In genomic region chr3:139173372-139174108, GRCh38 we compare ENCODE assay signal across 8 cellular contexts.
DNase-seq lines count a peak whose midpoint lies in the region; TF ChIP-seq lines count a peak whose summit lies in the region.

No MANE protein-coding gene starts in this region.

- H3K4me3 ChIP-seq in BLaER1 (peak overlapping the region; percentile 9; the same call in 1 of the 2 replicates), esophagus squamous epithelium (peak overlapping the region; percentile 18 to 57 (median 34)), ovary (peak overlapping the region; percentile 27)

- H4K20me1 ChIP-seq in BLaER1, result no peaks in the 10 kb centered on the region

- peak overlapping the region; percentile 63 for H3K4me2 ChIP-seq in BLaER1

- H3K27me3 Mint-ChIP-seq in activated CD4-positive, alpha-beta memory T cell treated with anti-CD3 and anti-CD28 coated beads, Interleukin-2, amount 10 ng/mL, durations not matched to agents 7 days and 5 days, result peaks cover 30% of the 10 kb centered on the region

- H3K9me3 Mint-ChIP-seq in activated CD4-positive, alpha-beta memory T cell treated with anti-CD3 and anti-CD28 coated beads, Interleukin-2, amount 10 ng/mL, durations not matched to agents 7 days and 5 days, result no peaks in the 10 kb centered on the region

- no peak for TF ChIP-seq POLR2A in esophagus squamous epithelium (IDR thresholded peaks at IDR 0.05)
- no peak for TF ChIP-seq POLR2A in ovary (IDR thresholded peaks at IDR 0.05)

- no peak overlapping the region for H3K4me3 Mint-ChIP-seq in activated CD4-positive, alpha-beta memory T cell treated with anti-CD3 and anti-CD28 coated beads, Interleukin-2, amount 10 ng/mL, durations not matched to agents 7 days and 5 days

- H3K9me3 ChIP-seq in BLaER1 (no peaks in the 10 kb centered on the region; the same call in 1 of the 2 replicates), esophagus squamous epithelium (no peaks in the 10 kb centered on the region), ovary (no peaks in the 10 kb centered on the region)

- TF ChIP-seq EP300 in ovary (IDR thresholded peaks at IDR 0.05), result no peak

- 13 to 14% methylated on average over 9 of the region's 9 CpGs for WGBS in esophagus squamous epithelium, 2 donors
- WGBS in ovary, 3 donors, result 11 to 16% (median 12%) methylated on average over 9 of the region's 9 CpGs

- CTCF ChIA-PET in activated CD4-positive, alpha-beta memory T cell treated with anti-CD3 and anti-CD28 coated beads, Interleukin-2, amount 10 ng/mL, durations not matched to agents 7 days and 5 days (lab: Charles Lee), result interaction anchor here (2.3 kb wide), 1 partner anchor 61 kb away, joined by 7 read pairs; no protein-coding TSS in a partner anchor

- H3K36me3 ChIP-seq in BLaER1, result no peaks in the 10 kb centered on the region
- no peaks in the 10 kb centered on the region for H3K36me3 ChIP-seq in esophagus squamous epithelium
- H3K36me3 ChIP-seq in ovary, result no peaks in the 10 kb centered on the region

- no peaks in the 10 kb centered on the region for H3K36me3 Mint-ChIP-seq in activated CD4-positive, alpha-beta memory T cell treated with anti-CD3 and anti-CD28 coated beads, Interleukin-2, amount 10 ng/mL, durations not matched to agents 7 days and 5 days (ENCODE audit: low read depth)

- H3K4me1 Mint-ChIP-seq in activated CD4-positive, alpha-beta memory T cell treated with anti-CD3 and anti-CD28 coated beads, Interleukin-2, amount 10 ng/mL, durations not matched to agents 7 days and 5 days, result peaks cover 8% of the 10 kb centered on the region

- H3K4me1 ChIP-seq in BLaER1, result peaks cover 16% of the 10 kb centered on the region
- peaks cover 0 to 15% (median 5%) of the 10 kb centered on the region in 3 donors for H3K4me1 ChIP-seq in esophagus squamous epithelium
- H3K4me1 ChIP-seq in ovary (ENCODE audit: insufficient read depth), result peaks cover 2% of the 10 kb centered on the region

- DNase-seq in NCI-H446 (lab: John Stamatoyannopoulos, UW) (peak; percentile 10 to 69), esophagus squamous epithelium (lab: John Stamatoyannopoulos, UW) (no peak), ovary (peak in 3 of 5 donors; percentile 30 to 47 (median 37)), NCI-H526 treated with DMSO at 0.1 percent for 48 hours (lab: John Stamatoyannopoulos, UW) (no peak), NCI-H82 (lab: John Stamatoyannopoulos, UW) (no peak)
- no peak for DNase-seq in central memory CD4-positive, alpha-beta T cell
- no peak for DNase-seq in activated CD4-positive, alpha-beta memory T cell treated with anti-CD3 and anti-CD28 coated beads, Interleukin-2, amount 10 ng/mL, durations not matched to agents 7 days and 5 days

- intact Hi-C loops in esophagus squamous epithelium (cut with DNase I) (no loop called here), ovary (cut with DNase I) (no loop called here)

- POLR2A ChIA-PET in activated CD4-positive, alpha-beta memory T cell treated with anti-CD3 and anti-CD28 coated beads, Interleukin-2, amount 10 ng/mL, durations not matched to agents 7 days and 5 days (lab: Charles Lee), result no interaction called here

- no peak for TF ChIP-seq CTCF in esophagus squamous epithelium (IDR thresholded peaks at IDR 0.05)
- no peak for TF ChIP-seq CTCF in ovary (IDR thresholded peaks at IDR 0.05)

- H3K27me3 ChIP-seq in BLaER1 (no peaks in the 10 kb centered on the region), esophagus squamous epithelium (no peaks in the 10 kb centered on the region), ovary (no peaks in the 10 kb centered on the region)

- no peak overlapping the region for H3K27ac Mint-ChIP-seq in activated CD4-positive, alpha-beta memory T cell treated with anti-CD3 and anti-CD28 coated beads, Interleukin-2, amount 10 ng/mL, durations not matched to agents 7 days and 5 days

- H3K27ac ChIP-seq in BLaER1 (peak overlapping the region; percentile 56; the same call in 1 of the 2 replicates), esophagus squamous epithelium (peak overlapping the region; percentile 29 to 58 (median 44)), ovary (peak overlapping the region in 1 of 2 donors; percentile 33)

- H3K9ac ChIP-seq in BLaER1, result peak overlapping the region; percentile 22; the same call in 1 of the 2 replicates

Comparison
In these comparisons a context has a peak if more than half of its experiments do, and no peak if none do; other contexts are left out.
1. DNase-seq: peak in NCI-H446 (2 of 2) and ovary (3 of 5); none in esophagus squamous epithelium (single experiment), central memory CD4-positive, alpha-beta T cell (single experiment), activated CD4-positive, alpha-beta memory T cell treated with anti-CD3 and anti-CD28 coated beads, Interleukin-2, amount 10 ng/mL, durations not matched to agents 7 days and 5 days (single experiment), NCI-H526 treated with DMSO at 0.1 percent for 48 hours (single experiment) and NCI-H82 (single experiment).
2. Peak in every context shown above with its lines, with median percentiles within 50 percentile points of each other: H3K4me3 ChIP-seq.